ENCODE assay signal across 21 cellular contexts in the genomic region with DNA sequence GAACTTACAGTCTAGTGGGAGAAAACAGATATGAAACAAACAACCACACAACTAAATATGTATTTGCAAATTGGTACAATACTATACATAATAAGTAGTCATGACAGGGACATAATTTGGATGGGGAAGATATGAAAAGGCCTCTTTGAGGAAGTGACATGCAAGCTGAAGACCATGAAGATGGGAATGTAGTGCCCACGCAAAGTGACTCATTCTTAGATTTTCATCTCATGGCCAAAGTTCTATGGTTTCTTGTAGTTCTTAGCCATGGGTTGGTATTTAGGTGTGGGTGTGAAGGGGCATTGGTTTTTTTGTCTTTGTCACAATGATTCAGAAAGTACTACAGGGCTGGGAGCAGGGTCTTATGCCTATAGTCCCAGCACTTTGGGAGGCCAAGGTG.
DNase-seq lines count a peak whose midpoint lies in the region; ATAC-seq, FAIRE-seq and TF ChIP-seq lines count a peak whose summit lies in the region.
"Had no signal": no experiment of that assay in that cellular context is flagged by ENCODE, and none has a peak within 500 bp of the region (broad histone marks: within the 10 kb centered on the region; RNA-seq: fewer than 3 reads in every experiment).

No MANE protein-coding gene starts in this region.

- no peaks in the 10 kb centered on the region for H3K36me3 Mint-ChIP-seq in activated naive CD8-positive, alpha-beta T cell treated with anti-CD3 and anti-CD28 coated beads, Interleukin-2, amount 50 U/mL, for 24 hours (ENCODE audit: low read depth)
- H3K36me3 Mint-ChIP-seq in activated naive CD8-positive, alpha-beta T cell treated with anti-CD3 and anti-CD28 coated beads for 36 hours = no peaks in the 10 kb centered on the region
- H3K36me3 Mint-ChIP-seq: CD4-positive, CD25-positive, alpha-beta regulatory T cell had no signal

- H3K4me1 Mint-ChIP-seq in activated naive CD8-positive, alpha-beta T cell treated with anti-CD3 and anti-CD28 coated beads, Interleukin-2, amount 50 U/mL, for 24 hours = peaks cover 3% of the 10 kb centered on the region
- no peaks in the 10 kb centered on the region for H3K4me1 Mint-ChIP-seq in activated naive CD8-positive, alpha-beta T cell treated with anti-CD3 and anti-CD28 coated beads for 36 hours
- H3K4me1 Mint-ChIP-seq: CD4-positive, CD25-positive, alpha-beta regulatory T cell had no signal

- no peaks in the 10 kb centered on the region for H3K27me3 ChIP-seq in tibial nerve
- H3K27me3 ChIP-seq: adrenal gland had no signal

- H3K27me3 Mint-ChIP-seq in activated naive CD8-positive, alpha-beta T cell treated with anti-CD3 and anti-CD28 coated beads, Interleukin-2, amount 50 U/mL, for 24 hours = no peaks in the 10 kb centered on the region
- H3K27me3 Mint-ChIP-seq in activated naive CD8-positive, alpha-beta T cell treated with anti-CD3 and anti-CD28 coated beads for 36 hours = no peaks in the 10 kb centered on the region
- H3K27me3 Mint-ChIP-seq: CD4-positive, CD25-positive, alpha-beta regulatory T cell had no signal

- no peak overlapping the region for H3K27ac ChIP-seq in tibial nerve
- H3K27ac ChIP-seq: 22Rv1, adrenal gland had no signal

- no peak for TF ChIP-seq CTCF in tibial nerve (IDR thresholded peaks at IDR 0.05)

- no peaks in the 10 kb centered on the region for H3K36me3 ChIP-seq in tibial nerve
- H3K36me3 ChIP-seq: adrenal gland had no signal

- H3K4me1 ChIP-seq in tibial nerve = no peaks in the 10 kb centered on the region
- H3K4me1 ChIP-seq: adrenal gland had no signal

- no peak for FAIRE-seq in H54 (lab: Jason Lieb, UNC)
- FAIRE-seq: endothelial cell of umbilical vein, keratinocyte, RCC 7860 had no signal

- no peak overlapping the region for H3K4me3 Mint-ChIP-seq in activated naive CD8-positive, alpha-beta T cell treated with anti-CD3 and anti-CD28 coated beads, Interleukin-2, amount 50 U/mL, for 24 hours
- no peak overlapping the region for H3K4me3 Mint-ChIP-seq in activated naive CD8-positive, alpha-beta T cell treated with anti-CD3 and anti-CD28 coated beads for 36 hours
- H3K4me3 Mint-ChIP-seq: activated T-cell treated with anti-CD3 and anti-CD28 coated beads, Interleukin-2, amount 50 U/mL, for 4 hours; CD4-positive, CD25-positive, alpha-beta regulatory T cell had no signal

- TF ChIP-seq EP300 in tibial nerve (IDR thresholded peaks at IDR 0.05) = no peak

- WGBS in tibial nerve, 2 donors = 91 to 92% methylated on average over 1 of the region's 1 CpG

- H3K27ac Mint-ChIP-seq in activated naive CD8-positive, alpha-beta T cell treated with anti-CD3 and anti-CD28 coated beads, Interleukin-2, amount 50 U/mL, for 24 hours = no peak overlapping the region
- no peak overlapping the region for H3K27ac Mint-ChIP-seq in activated naive CD8-positive, alpha-beta T cell treated with anti-CD3 and anti-CD28 coated beads for 36 hours
- H3K27ac Mint-ChIP-seq: CD4-positive, CD25-positive, alpha-beta regulatory T cell had no signal

- H3K9me3 ChIP-seq in tibial nerve = peaks cover 0 to 15% (median 0%) of the 10 kb centered on the region in 4 donors
- H3K9me3 ChIP-seq: adrenal gland had no signal

- TF ChIP-seq POLR2A in H54 (IDR thresholded peaks at IDR 0.05; ENCODE audit: low read depth, low read length) (no peak), tibial nerve (IDR thresholded peaks at IDR 0.05) (no peak)

- no peak overlapping the region for H3K4me3 ChIP-seq in tibial nerve
- H3K4me3 ChIP-seq: adrenal gland had no signal

- peaks cover 8% of the 10 kb centered on the region for H3K9me3 Mint-ChIP-seq in activated naive CD8-positive, alpha-beta T cell treated with anti-CD3 and anti-CD28 coated beads, Interleukin-2, amount 50 U/mL, for 24 hours
- peaks cover 6% of the 10 kb centered on the region for H3K9me3 Mint-ChIP-seq in activated naive CD8-positive, alpha-beta T cell treated with anti-CD3 and anti-CD28 coated beads for 36 hours

- no peak for DNase-seq in activated naive CD8-positive, alpha-beta T cell treated with anti-CD3 and anti-CD28 coated beads, Interleukin-2, amount 50 U/mL, for 24 hours
- DNase-seq in activated naive CD8-positive, alpha-beta T cell treated with anti-CD3 and anti-CD28 coated beads for 36 hours = no peak
- DNase-seq in AML-193 (lab: John Stamatoyannopoulos, UW) = no peak
- DNase-seq in H54 (ENCODE audit: insufficient read length, low spot score) = no peak
- DNase-seq in tibial nerve (ENCODE audit: low spot score in 2 of 2) = no peak
- DNase-seq in DMS114 treated with DMSO at 0.1 percent for 48 hours (lab: John Stamatoyannopoulos, UW; ENCODE audit: unreplicated experiment) = no peak
- DNase-seq: activated CD4-positive, alpha-beta T cell treated with anti-CD3 and anti-CD28 coated beads for 1 hour; activated T-cell treated with anti-CD3 and anti-CD28 coated beads, Interleukin-2, amount 50 U/mL, for 4 hours; adrenal gland; CD4-positive, CD25-positive, alpha-beta regulatory T cell; NCI-H187; NCI-H510A treated with DMSO at 0.1 percent for 48 hours; occipital lobe; stimulated activated CD4-positive, alpha-beta T cell treated with anti-CD3 and anti-CD28 coated beads, Interleukin-4, amount 100 ng/mL, for 4 hours; stimulated activated naive CD4-positive, alpha-beta T cell had no signal

- ATAC-seq in activated naive CD8-positive, alpha-beta T cell treated with anti-CD3 and anti-CD28 coated beads, Interleukin-2, amount 50 U/mL, for 24 hours = peak; percentile 40
- peak; percentile 70 for ATAC-seq in HG02571 (IDR thresholded peaks at IDR 0.05; ENCODE audit: unreplicated experiment)
- ATAC-seq in HG03432 (IDR thresholded peaks at IDR 0.05; ENCODE audit: unreplicated experiment) = peak; percentile 81
- ATAC-seq: activated T-cell treated with anti-CD3 and anti-CD28 coated beads, Interleukin-2, amount 50 U/mL, for 4 hours had no signal
